ENCODE assay signal across 21 cellular contexts in the genomic region with DNA sequence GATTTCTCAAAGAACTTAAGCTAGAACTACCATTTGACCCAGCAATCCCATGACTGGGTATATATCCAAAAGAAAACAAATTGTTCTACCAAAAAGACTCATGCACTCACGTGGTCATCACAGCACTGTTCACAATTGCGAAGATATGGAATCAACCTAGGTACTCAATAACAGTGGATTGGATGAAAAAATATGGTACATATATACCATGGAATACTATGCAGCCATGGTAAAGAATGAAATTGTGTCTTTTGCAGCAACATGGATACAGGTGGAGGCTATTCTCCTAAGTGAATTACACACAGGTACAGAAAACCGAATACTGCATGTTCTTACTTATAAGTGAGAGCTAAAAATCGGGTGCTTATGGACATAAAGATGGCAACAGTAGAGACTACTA.
"Had no signal": no experiment of that assay in that cellular context is flagged by ENCODE, and none has a peak within 500 bp of the region (broad histone marks: within the 10 kb centered on the region; RNA-seq: fewer than 3 reads in every experiment).

No MANE protein-coding gene starts in this region.

- H3K36me3 Mint-ChIP-seq: mesothelial cell of epicardium had no signal

- H3K4me3 Mint-ChIP-seq: immature natural killer cell; mesothelial cell of epicardium; naive thymus-derived CD4-positive, alpha-beta T cell had no signal

- H3K79me2 ChIP-seq: hepatocyte had no signal

- H2AFZ ChIP-seq: hepatocyte had no signal

- H3K4me2 ChIP-seq: hepatocyte had no signal

- H3K4me3 ChIP-seq: coronary artery, dorsolateral prefrontal cortex, esophagus muscularis mucosa, gastroesophageal sphincter, heart left ventricle, hepatocyte, left lung, lower lobe of right lung had no signal

- H3K9me3 ChIP-seq: esophagus muscularis mucosa, gastroesophageal sphincter, lower lobe of right lung had no signal

- H3K36me3 ChIP-seq: esophagus muscularis mucosa, gastroesophageal sphincter, heart left ventricle, left lung, lower lobe of right lung had no signal

- ATAC-seq: foreskin keratinocyte; gastroesophageal sphincter; heart left ventricle; left colon; left lung; left ventricle myocardium superior; lower lobe of right lung; naive thymus-derived CD4-positive, alpha-beta T cell had no signal

- H3K4me1 Mint-ChIP-seq: immature natural killer cell, mesothelial cell of epicardium had no signal

- H3K27me3 ChIP-seq: dorsolateral prefrontal cortex, esophagus muscularis mucosa, foreskin keratinocyte, gastroesophageal sphincter, heart left ventricle, hepatocyte, left lung had no signal

- DNase-seq: dermis blood vessel endothelial cell; dorsolateral prefrontal cortex; effector CD4-positive, alpha-beta T cell; effector memory CD4-positive, alpha-beta T cell; foreskin keratinocyte; heart left ventricle; immature natural killer cell; islet precursor cell; kidney; kidney glomerular epithelial cell; left colon; left lung; left ventricle myocardium superior; lower lobe of right lung; mesenchymal stem cell; naive thymus-derived CD4-positive, alpha-beta T cell had no signal

- H3K27ac Mint-ChIP-seq: immature natural killer cell, mesothelial cell of epicardium had no signal

- H3K4me1 ChIP-seq: esophagus muscularis mucosa, foreskin keratinocyte, heart left ventricle, left lung, lower lobe of right lung had no signal

- H3K27ac ChIP-seq: coronary artery, dorsolateral prefrontal cortex, esophagus muscularis mucosa, foreskin keratinocyte, gastroesophageal sphincter, heart left ventricle, hepatocyte, left lung, lower lobe of right lung had no signal
